ENCODE assay signal across 8 cellular contexts in genomic region chr11:122808494-122808893, GRCh38. TPM values are rescaled to one million over a fixed set of nuclear protein-coding genes. Genes with fewer than 3 reads are reported as not detected.
DNase-seq lines count a peak whose midpoint lies in the region; ATAC-seq and TF ChIP-seq lines count a peak whose summit lies in the region.

No MANE protein-coding gene starts in this region.

- peaks cover 15 to 23% (median 19%) of the 10 kb centered on the region in 4 donors for H3K4me1 Mint-ChIP-seq in CD4-positive, alpha-beta memory T cell
- H3K4me1 Mint-ChIP-seq in brain: peaks cover 46% of the 10 kb centered on the region

- no peak overlapping the region for H3K4me3 Mint-ChIP-seq in CD4-positive, alpha-beta memory T cell
- H3K4me3 Mint-ChIP-seq in brain: no peak overlapping the region

- peaks cover 9% of the 10 kb centered on the region for H3K4me1 ChIP-seq in CD4-positive, alpha-beta memory T cell (ENCODE audit: insufficient read depth, low read length)
- H3K4me1 ChIP-seq in psoas muscle: peaks cover 5% of the 10 kb centered on the region

- peak; percentile 90 for ATAC-seq in GM19452 (IDR thresholded peaks at IDR 0.05; ENCODE audit: unreplicated experiment)
- ATAC-seq in HG03460 (IDR thresholded peaks at IDR 0.05; ENCODE audit: unreplicated experiment): peak; percentile 81
- ATAC-seq in psoas muscle: peak in 1 of 4 donors; percentile 42

- POLR2A ChIA-PET in CD4-positive, alpha-beta memory T cell (lab: Charles Lee; ENCODE audit: partially characterized antibody): interaction anchor here (0.7 kb wide), 1 partner anchor 65 kb away, joined by 3 read pairs; no protein-coding TSS in a partner anchor

- no peak for DNase-seq in CD4-positive, alpha-beta memory T cell
- DNase-seq in psoas muscle (no peak), RPMI8226 (no peak), posterior cingulate gyrus (no peak), retina (no peak)

- no peak for TF ChIP-seq CTCF in brain (conservative IDR thresholded peaks at IDR 0.05)
- no peak for TF ChIP-seq CTCF in psoas muscle (IDR thresholded peaks at IDR 0.05)

- H3K27me3 Mint-ChIP-seq in CD4-positive, alpha-beta memory T cell: no peaks in the 10 kb centered on the region
- H3K27me3 Mint-ChIP-seq in brain: no peaks in the 10 kb centered on the region

- no peaks in the 10 kb centered on the region for H3K9me3 ChIP-seq in CD4-positive, alpha-beta memory T cell (ENCODE audit: control insufficient read depth in 1 of 2, low read length in 2 of 2)
- no peaks in the 10 kb centered on the region for H3K9me3 ChIP-seq in psoas muscle

- no peaks in the 10 kb centered on the region for H3K27me3 ChIP-seq in CD4-positive, alpha-beta memory T cell (ENCODE audit: insufficient read depth, low read length)
- no peaks in the 10 kb centered on the region for H3K27me3 ChIP-seq in psoas muscle (ENCODE audit: insufficient read depth in 3 of 3, low read length in 2 of 3)

- H3K4me3 ChIP-seq in CD4-positive, alpha-beta memory T cell (ENCODE audit: low read length in 2 of 2): no peak overlapping the region
- no peak overlapping the region for H3K4me3 ChIP-seq in psoas muscle

- CTCF ChIA-PET in CD4-positive, alpha-beta memory T cell (lab: Charles Lee; ENCODE audit: partially characterized antibody): interaction anchor here (0.8 to 3.3 kb wide), 8 partner anchors 9 to 55 kb away, joined by 3 to 15 read pairs (median 4); no protein-coding TSS in a partner anchor

- intact Hi-C loops in CD4-positive, alpha-beta memory T cell (cut with micrococcal nuclease): no loop called here
- intact Hi-C loops in psoas muscle (cut with DNase I): no loop called here
- intact Hi-C loops in posterior cingulate gyrus (cut with DNase I): no loop called here

- peaks cover 44 to 63% of the 10 kb centered on the region in 2 donors for H3K36me3 Mint-ChIP-seq in CD4-positive, alpha-beta memory T cell
- H3K36me3 Mint-ChIP-seq in brain: peaks cover 47% of the 10 kb centered on the region

- peaks cover 10% of the 10 kb centered on the region for H3K36me3 ChIP-seq in CD4-positive, alpha-beta memory T cell (ENCODE audit: insufficient read depth, low read length)
- no peaks in the 10 kb centered on the region for H3K36me3 ChIP-seq in psoas muscle (ENCODE audit: insufficient read depth in 1 of 2, low read depth in 1 of 2)

- H3K9me3 Mint-ChIP-seq in CD4-positive, alpha-beta memory T cell: no peaks in the 10 kb centered on the region
- H3K9me3 Mint-ChIP-seq in brain: no peaks in the 10 kb centered on the region

- 51 to 57% (median 53%) methylated on average over 2 of the region's 2 CpGs for WGBS in psoas muscle, 3 donors

- no peak overlapping the region for H3K27ac ChIP-seq in CD4-positive, alpha-beta memory T cell (ENCODE audit: low read depth, low read length)
- peak overlapping the region; percentile 36 for H3K27ac ChIP-seq in psoas muscle

- H3K27ac Mint-ChIP-seq in CD4-positive, alpha-beta memory T cell: peak overlapping the region in 6 of 7 donors; percentile 17 to 73 (median 46)
- peak overlapping the region in 3 of 5 experiments; percentile 54 to 77 (median 62) for H3K27ac Mint-ChIP-seq in brain

RNA-seq across cellular contexts. Expression of gene CRTAM, which starts 29.8 kb away (rescaled TPM):
- under 1 TPM; 0.38 to 0.44 TPM for total RNA-seq in CD4-positive, alpha-beta memory T cell
- 1 to 10 TPM in 1 of 2 donors, under 1 TPM in 1; 0.30 to 2.1 TPM for polyA plus RNA-seq in CD4-positive, alpha-beta memory T cell
- polyA plus RNA-seq in brain (ENCODE audit: insufficient read depth, low read depth, low replicate concordance) (not detected), psoas muscle (under 1 TPM in 2 of 3 donors, not detected in 1; 0.60 to 0.64 TPM)
- under 1 TPM in 2 of 4 donors, not detected in 2; 0.10 to 0.42 TPM for total RNA-seq in psoas muscle
